Comparison of ENCODE assay signal across 1 cellular context in the genomic region with DNA sequence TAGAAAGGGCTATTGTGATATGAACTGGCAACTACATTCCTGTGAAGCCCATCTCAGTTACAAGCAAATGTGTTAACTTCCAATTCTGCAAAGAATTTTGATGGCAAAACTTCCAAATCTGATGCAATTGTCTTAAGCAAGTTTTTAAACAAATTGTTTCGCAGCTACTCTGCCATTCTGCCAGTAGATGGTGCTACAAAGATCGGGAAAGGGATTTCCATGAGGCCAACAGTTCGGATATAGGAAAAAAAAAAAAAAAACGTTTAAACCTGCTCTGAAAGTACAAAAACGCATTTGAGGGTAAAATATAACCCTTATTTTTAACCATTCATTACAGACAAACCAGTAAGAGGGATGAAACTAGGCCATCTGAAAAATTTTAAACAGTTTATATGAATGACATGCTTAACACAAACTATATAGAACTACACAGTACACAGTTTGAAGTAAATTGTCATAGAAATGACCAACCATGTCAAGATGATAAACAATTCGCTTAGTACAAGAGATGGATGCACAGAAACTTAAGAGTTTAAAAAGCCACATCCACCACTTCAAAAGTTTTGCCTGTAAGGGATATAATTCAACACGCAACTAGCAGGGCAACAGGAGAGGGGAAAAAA.
TF ChIP-seq lines count a peak whose summit lies in the region.

No MANE protein-coding gene starts in this region.

TF ChIP-seq in HepG2, 621 proteins besides CTCF, POLR2A, EP300 and RAD21:
- TF ChIP-seq HMG20A (CRISPR knock-in tag; IDR thresholded peaks at IDR 0.05; ENCODE audit: borderline replicate concordance) (0 out of 2 replicates have a peak, but pooled peaks have one; percentile 25), KMT2A (CRISPR knock-in tag; IDR thresholded peaks at IDR 0.05) (peak; percentile 49; the same call in 1 of the 2 replicates), PHF21A (CRISPR knock-in tag; IDR thresholded peaks at IDR 0.05) (no peak), ZKSCAN1 (IDR thresholded peaks at IDR 0.05; ENCODE audit: low read length) (no peak), SOX6 (IDR thresholded peaks at IDR 0.05) (no peak), SOX6 (CRISPR knock-in tag; IDR thresholded peaks at IDR 0.05) (peak; percentile 22; the same call in 1 of the 2 replicates), SUZ12 (IDR thresholded peaks at IDR 0.05; ENCODE audit: low read depth, low read length) (no peak), PHF5A (CRISPR knock-in tag; IDR thresholded peaks at IDR 0.05; ENCODE audit: low read depth, unreplicated experiment) (peak; percentile 46), STAG1 (CRISPR knock-in tag; IDR thresholded peaks at IDR 0.05) (peak; percentile 10; the same call in 1 of the 2 replicates), ZNF335 (CRISPR knock-in tag; IDR thresholded peaks at IDR 0.05) (0 out of 2 replicates have a peak, but pooled peaks have one; percentile 19), CREM (IDR thresholded peaks at IDR 0.05) (peak; percentile 15; the same call in 1 of the 2 replicates), CREM (CRISPR knock-in tag; IDR thresholded peaks at IDR 0.05) (no peak), KDM5A (IDR thresholded peaks at IDR 0.05; ENCODE audit: borderline replicate concordance, low read length) (peak; percentile 23; the same call in 1 of the 2 replicates), GATAD2A (CRISPR knock-in tag; IDR thresholded peaks at IDR 0.05) (0 out of 2 replicates have a peak, but pooled peaks have one; percentile 33), NR2F1 (CRISPR knock-in tag; IDR thresholded peaks at IDR 0.05) (no peak), ASH2L (IDR thresholded peaks at IDR 0.05; ENCODE audit: insufficient read length, low read depth, low read length) (peak; percentile 36), SAP130 (CRISPR knock-in tag; IDR thresholded peaks at IDR 0.05; ENCODE audit: low read depth) (peak; percentile 35; the same call in 1 of the 2 replicates), ZNF577 (CRISPR knock-in tag; IDR thresholded peaks at IDR 0.05; ENCODE audit: borderline replicate concordance, low read depth) (no peak), CEBPB (IDR thresholded peaks at IDR 0.05; ENCODE audit: borderline replicate concordance, low read depth, low read length) (peak; percentile 63; the same call in 1 of the 2 replicates), CEBPG (CRISPR knock-in tag; IDR thresholded peaks at IDR 0.05) (peak; percentile 73)
- TF ChIP-seq, protein P1, sequence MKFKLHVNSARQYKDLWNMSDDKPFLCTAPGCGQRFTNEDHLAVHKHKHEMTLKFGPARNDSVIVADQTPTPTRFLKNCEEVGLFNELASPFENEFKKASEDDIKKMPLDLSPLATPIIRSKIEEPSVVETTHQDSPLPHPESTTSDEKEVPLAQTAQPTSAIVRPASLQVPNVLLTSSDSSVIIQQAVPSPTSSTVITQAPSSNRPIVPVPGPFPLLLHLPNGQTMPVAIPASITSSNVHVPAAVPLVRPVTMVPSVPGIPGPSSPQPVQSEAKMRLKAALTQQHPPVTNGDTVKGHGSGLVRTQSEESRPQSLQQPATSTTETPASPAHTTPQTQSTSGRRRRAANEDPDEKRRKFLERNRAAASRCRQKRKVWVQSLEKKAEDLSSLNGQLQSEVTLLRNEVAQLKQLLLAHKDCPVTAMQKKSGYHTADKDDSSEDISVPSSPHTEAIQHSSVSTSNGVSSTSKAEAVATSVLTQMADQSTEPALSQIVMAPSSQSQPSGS (CRISPR knock-in tag; IDR thresholded peaks at IDR 0.05) = 0 out of 2 replicates have a peak, but pooled peaks have one; percentile 19
- TF ChIP-seq, protein P2, sequence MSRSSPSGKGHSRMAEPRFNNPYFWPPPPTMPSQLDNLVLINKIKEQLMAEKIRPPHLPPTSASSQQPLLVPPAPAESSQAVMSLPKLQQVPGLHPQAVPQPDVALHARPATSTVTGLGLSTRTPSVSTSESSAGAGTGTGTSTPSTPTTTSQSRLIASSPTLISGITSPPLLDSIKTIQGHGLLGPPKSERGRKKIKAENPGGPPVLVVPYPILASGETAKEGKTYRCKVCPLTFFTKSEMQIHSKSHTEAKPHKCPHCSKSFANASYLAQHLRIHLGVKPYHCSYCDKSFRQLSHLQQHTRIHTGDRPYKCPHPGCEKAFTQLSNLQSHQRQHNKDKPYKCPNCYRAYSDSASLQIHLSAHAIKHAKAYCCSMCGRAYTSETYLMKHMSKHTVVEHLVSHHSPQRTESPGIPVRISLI (CRISPR knock-in tag; IDR thresholded peaks at IDR 0.05; ENCODE audit: borderline replicate concordance) = peak; percentile 76
- TF ChIP-seq, protein P3, sequence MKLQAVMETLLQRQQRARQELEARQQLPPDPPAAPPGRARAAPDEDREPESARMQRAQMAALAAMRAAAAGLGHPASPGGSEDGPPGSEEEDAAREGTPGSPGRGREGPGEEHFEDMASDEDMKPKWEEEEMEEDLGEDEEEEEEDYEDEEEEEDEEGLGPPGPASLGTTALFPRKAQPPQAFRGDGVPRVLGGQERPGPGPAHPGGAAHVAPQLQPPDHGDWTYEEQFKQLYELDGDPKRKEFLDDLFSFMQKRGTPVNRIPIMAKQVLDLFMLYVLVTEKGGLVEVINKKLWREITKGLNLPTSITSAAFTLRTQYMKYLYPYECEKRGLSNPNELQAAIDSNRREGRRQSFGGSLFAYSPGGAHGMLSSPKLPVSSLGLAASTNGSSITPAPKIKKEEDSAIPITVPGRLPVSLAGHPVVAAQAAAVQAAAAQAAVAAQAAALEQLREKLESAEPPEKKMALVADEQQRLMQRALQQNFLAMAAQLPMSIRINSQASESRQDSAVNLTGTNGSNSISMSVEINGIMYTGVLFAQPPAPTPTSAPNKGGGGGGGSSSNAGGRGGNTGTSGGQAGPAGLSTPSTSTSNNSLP (IDR thresholded peaks at IDR 0.05; ENCODE audit: low read depth, low read length) = peak; percentile 59; the same call in 1 of the 2 replicates
- TF ChIP-seq, protein P4, sequence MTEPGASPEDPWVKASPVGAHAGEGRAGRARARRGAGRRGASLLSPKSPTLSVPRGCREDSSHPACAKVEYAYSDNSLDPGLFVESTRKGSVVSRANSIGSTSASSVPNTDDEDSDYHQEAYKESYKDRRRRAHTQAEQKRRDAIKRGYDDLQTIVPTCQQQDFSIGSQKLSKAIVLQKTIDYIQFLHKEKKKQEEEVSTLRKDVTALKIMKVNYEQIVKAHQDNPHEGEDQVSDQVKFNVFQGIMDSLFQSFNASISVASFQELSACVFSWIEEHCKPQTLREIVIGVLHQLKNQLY (CRISPR knock-in tag; IDR thresholded peaks at IDR 0.05) = no peak
- TF ChIP-seq, protein P5, sequence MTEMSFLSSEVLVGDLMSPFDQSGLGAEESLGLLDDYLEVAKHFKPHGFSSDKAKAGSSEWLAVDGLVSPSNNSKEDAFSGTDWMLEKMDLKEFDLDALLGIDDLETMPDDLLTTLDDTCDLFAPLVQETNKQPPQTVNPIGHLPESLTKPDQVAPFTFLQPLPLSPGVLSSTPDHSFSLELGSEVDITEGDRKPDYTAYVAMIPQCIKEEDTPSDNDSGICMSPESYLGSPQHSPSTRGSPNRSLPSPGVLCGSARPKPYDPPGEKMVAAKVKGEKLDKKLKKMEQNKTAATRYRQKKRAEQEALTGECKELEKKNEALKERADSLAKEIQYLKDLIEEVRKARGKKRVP (CRISPR knock-in tag; IDR thresholded peaks at IDR 0.05) = peak in 1 of 2 experiments; percentile 93; a peak in 2 of 4 replicates
- TF ChIP-seq, protein P6, sequence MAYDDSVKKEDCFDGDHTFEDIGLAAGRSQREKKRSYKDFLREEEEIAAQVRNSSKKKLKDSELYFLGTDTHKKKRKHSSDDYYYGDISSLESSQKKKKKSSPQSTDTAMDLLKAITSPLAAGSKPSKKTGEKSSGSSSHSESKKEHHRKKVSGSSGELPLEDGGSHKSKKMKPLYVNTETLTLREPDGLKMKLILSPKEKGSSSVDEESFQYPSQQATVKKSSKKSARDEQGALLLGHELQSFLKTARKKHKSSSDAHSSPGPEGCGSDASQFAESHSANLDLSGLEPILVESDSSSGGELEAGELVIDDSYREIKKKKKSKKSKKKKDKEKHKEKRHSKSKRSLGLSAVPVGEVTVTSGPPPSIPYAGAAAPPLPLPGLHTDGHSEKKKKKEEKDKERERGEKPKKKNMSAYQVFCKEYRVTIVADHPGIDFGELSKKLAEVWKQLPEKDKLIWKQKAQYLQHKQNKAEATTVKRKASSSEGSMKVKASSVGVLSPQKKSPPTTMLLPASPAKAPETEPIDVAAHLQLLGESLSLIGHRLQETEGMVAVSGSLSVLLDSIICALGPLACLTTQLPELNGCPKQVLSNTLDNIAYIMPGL (CRISPR knock-in tag; IDR thresholded peaks at IDR 0.05; ENCODE audit: borderline replicate concordance in 1 of 2, low read depth in 1 of 2) = peak in 1 of 2 experiments; percentile 79; a peak in 2 of 4 replicates
- TF ChIP-seq, protein P7, sequence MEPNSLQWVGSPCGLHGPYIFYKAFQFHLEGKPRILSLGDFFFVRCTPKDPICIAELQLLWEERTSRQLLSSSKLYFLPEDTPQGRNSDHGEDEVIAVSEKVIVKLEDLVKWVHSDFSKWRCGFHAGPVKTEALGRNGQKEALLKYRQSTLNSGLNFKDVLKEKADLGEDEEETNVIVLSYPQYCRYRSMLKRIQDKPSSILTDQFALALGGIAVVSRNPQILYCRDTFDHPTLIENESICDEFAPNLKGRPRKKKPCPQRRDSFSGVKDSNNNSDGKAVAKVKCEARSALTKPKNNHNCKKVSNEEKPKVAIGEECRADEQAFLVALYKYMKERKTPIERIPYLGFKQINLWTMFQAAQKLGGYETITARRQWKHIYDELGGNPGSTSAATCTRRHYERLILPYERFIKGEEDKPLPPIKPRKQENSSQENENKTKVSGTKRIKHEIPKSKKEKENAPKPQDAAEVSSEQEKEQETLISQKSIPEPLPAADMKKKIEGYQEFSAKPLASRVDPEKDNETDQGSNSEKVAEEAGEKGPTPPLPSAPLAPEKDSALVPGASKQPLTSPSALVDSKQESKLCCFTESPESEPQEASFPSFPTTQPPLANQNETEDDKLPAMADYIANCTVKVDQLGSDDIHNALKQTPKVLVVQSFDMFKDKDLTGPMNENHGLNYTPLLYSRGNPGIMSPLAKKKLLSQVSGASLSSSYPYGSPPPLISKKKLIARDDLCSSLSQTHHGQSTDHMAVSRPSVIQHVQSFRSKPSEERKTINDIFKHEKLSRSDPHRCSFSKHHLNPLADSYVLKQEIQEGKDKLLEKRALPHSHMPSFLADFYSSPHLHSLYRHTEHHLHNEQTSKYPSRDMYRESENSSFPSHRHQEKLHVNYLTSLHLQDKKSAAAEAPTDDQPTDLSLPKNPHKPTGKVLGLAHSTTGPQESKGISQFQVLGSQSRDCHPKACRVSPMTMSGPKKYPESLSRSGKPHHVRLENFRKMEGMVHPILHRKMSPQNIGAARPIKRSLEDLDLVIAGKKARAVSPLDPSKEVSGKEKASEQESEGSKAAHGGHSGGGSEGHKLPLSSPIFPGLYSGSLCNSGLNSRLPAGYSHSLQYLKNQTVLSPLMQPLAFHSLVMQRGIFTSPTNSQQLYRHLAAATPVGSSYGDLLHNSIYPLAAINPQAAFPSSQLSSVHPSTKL (CRISPR knock-in tag; IDR thresholded peaks at IDR 0.05) = 0 out of 2 replicates have a peak, but pooled peaks have one; percentile 16
- TF ChIP-seq, protein P8, sequence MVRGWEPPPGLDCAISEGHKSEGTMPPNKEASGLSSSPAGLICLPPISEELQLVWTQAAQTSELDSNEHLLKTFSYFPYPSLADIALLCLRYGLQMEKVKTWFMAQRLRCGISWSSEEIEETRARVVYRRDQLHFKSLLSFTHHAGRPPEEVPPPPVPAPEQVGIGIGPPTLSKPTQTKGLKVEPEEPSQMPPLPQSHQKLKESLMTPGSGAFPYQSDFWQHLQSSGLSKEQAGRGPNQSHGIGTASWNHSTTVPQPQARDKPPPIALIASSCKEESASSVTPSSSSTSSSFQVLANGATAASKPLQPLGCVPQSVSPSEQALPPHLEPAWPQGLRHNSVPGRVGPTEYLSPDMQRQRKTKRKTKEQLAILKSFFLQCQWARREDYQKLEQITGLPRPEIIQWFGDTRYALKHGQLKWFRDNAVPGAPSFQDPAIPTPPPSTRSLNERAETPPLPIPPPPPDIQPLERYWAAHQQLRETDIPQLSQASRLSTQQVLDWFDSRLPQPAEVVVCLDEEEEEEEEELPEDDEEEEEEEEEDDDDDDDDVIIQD (CRISPR knock-in tag; IDR thresholded peaks at IDR 0.05; ENCODE audit: low read depth) = peak; percentile 12; the same call in 1 of the 2 replicates
